Comparison of ENCODE assay signal across 25 cellular contexts in genomic region chr5:19261879-19262278, GRCh38.
"Had no signal": no experiment of that assay in that cellular context is flagged by ENCODE, and none has a peak within 500 bp of the region (broad histone marks: within the 10 kb centered on the region; RNA-seq: fewer than 3 reads in every experiment).

No MANE protein-coding gene starts in this region.

- H3K4me3 ChIP-seq: coronary artery, dorsolateral prefrontal cortex, gastroesophageal sphincter, hepatocyte, psoas muscle, sigmoid colon, upper lobe of left lung, vagina had no signal

- H3K9me3 ChIP-seq: gastroesophageal sphincter, psoas muscle, upper lobe of left lung, vagina had no signal

- H3K36me3 ChIP-seq: brain microvascular endothelial cell, gastroesophageal sphincter, sigmoid colon, upper lobe of left lung, vagina had no signal

- H3K79me2 ChIP-seq: hepatocyte, parathyroid adenoma had no signal

- H3K9ac ChIP-seq: parathyroid adenoma had no signal

- H3K27ac ChIP-seq: brain microvascular endothelial cell, coronary artery, dorsolateral prefrontal cortex, gastroesophageal sphincter, hepatocyte, parathyroid adenoma, psoas muscle, sigmoid colon, upper lobe of left lung, vagina had no signal

- H3K27me3 ChIP-seq: brain microvascular endothelial cell, dorsolateral prefrontal cortex, gastroesophageal sphincter, hepatocyte, sigmoid colon, upper lobe of left lung, vagina had no signal

- H3K4me1 ChIP-seq: gastroesophageal sphincter, parathyroid adenoma, psoas muscle, sigmoid colon, upper lobe of left lung, vagina had no signal

- H3K4me2 ChIP-seq: hepatocyte had no signal

- H2AFZ ChIP-seq: hepatocyte, parathyroid adenoma had no signal

- DNase-seq: activated CD4-positive, alpha-beta T cell treated with anti-CD3 and anti-CD28 coated beads for 4 hours; activated CD4-positive, alpha-beta T cell treated with anti-CD3 and anti-CD28 coated beads, Interleukin-2, amount 50 U/mL, for 4 hours; activated gamma-delta T cell treated with Interleukin-2 at 50 U/mL for 16 hours; activated naive CD4-positive, alpha-beta T cell treated with anti-CD3 and anti-CD28 coated beads, Interleukin-2, amount 50 U/mL, for 16 hours; amniotic stem cell; brain microvascular endothelial cell; dorsolateral prefrontal cortex; effector memory CD4-positive, alpha-beta T cell; erythroblast; left cardiac atrium; left ventricle myocardium superior; nephron progenitor cell; psoas muscle; sigmoid colon; small intestine; stimulated activated CD4-positive, alpha-beta T cell treated with anti-CD3 and anti-CD28 coated beads, Interleukin-4, amount 100 ng/mL, for 24 hours; stimulated activated naive CD8-positive, alpha-beta T cell treated with anti-CD3 and anti-CD28 coated beads, Interleukin-15, amount 100 ng/mL, for 72 hours; substantia nigra; upper lobe of left lung had no signal

- ATAC-seq: gastroesophageal sphincter; left cardiac atrium; left ventricle myocardium superior; psoas muscle; stimulated activated effector memory CD8-positive, alpha-beta T cell treated with anti-CD3 and anti-CD28 coated beads, Interleukin-12 subunit alpha, Interleukin-12 subunit beta, amount 100 ng/mL, for 72 hours; stimulated activated naive CD8-positive, alpha-beta T cell treated with anti-CD3 and anti-CD28 coated beads, Interleukin-15, amount 100 ng/mL, for 72 hours had no signal
